ENCODE assay signal across 7 cellular contexts in the genomic region with DNA sequence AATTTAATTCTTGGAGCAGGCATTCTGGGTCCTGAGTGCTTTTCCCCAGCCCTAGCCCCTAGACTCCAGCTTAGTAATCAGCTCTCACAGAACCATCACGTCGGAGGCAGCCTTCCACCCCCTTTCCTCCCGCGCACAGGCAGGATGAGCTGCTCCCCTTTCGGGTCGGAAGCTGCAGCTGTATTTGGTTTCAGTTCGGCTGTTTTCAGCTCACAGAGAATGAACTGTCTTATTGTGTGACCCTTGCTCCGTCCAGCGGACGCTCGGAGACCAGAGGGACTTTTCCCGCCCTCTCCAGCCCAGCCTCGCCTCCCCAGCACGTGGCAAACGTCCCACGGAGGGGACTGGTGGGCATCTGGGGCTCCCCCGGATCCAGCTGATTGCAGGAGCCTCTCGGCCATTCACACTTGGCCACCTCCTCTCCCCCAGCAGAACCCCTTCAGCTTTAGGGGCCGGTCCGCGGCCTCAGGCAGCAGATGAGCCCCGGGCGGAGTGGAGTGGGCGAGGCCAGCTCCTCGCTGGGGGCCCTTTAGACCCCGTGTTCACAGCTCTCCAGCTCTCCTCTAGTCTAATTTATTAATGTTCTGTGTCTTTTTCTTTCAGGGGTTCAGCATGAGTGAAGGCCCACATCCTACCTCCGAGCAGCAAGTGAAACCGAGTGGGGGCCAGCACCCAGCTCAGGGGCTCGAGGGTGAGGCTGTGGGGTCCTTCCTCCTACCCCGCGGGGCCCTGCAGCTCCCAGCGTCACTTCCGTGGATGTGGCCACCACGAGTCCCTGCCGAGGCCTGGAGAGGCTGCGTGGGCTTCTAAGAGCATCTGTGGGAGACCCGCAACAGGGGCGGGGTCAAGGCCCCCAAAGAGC. TPM values are rescaled to one million over a fixed set of nuclear protein-coding genes. Genes with fewer than 3 reads are reported as not detected.
DNase-seq lines count a peak whose midpoint lies in the region; ATAC-seq lines count a peak whose summit lies in the region.

No MANE protein-coding gene starts in this region.

- peak overlapping the region; percentile 33; the same call in 1 of the 2 replicates for H3K4me3 ChIP-seq in iPS-20b (ENCODE audit: low read length)

- H3K36me3 Mint-ChIP-seq in activated CD4-positive, alpha-beta memory T cell treated with anti-CD3 and anti-CD28 coated beads, Interleukin-2, amount 10 ng/mL, durations not matched to agents 7 days and 5 days (ENCODE audit: low read depth): no peaks in the 10 kb centered on the region

- POLR2A ChIA-PET in activated CD4-positive, alpha-beta memory T cell treated with anti-CD3 and anti-CD28 coated beads, Interleukin-2, amount 10 ng/mL, durations not matched to agents 7 days and 5 days (lab: Charles Lee): interaction anchor here (0.8 to 1.7 kb wide), 3 partner anchors 18 to 73 kb away, joined by 3 to 6 read pairs (median 3); no protein-coding TSS in a partner anchor

- H3K9me3 Mint-ChIP-seq in activated CD4-positive, alpha-beta memory T cell treated with anti-CD3 and anti-CD28 coated beads, Interleukin-2, amount 10 ng/mL, durations not matched to agents 7 days and 5 days: no peaks in the 10 kb centered on the region

- CTCF ChIA-PET in activated CD4-positive, alpha-beta memory T cell treated with anti-CD3 and anti-CD28 coated beads, Interleukin-2, amount 10 ng/mL, durations not matched to agents 7 days and 5 days (lab: Charles Lee): interaction anchor here (0.9 to 1.5 kb wide), 4 partner anchors 18 to 183 kb away, joined by 3 to 5 read pairs (median 4); no protein-coding TSS in a partner anchor

- no peak overlapping the region for H3K27ac ChIP-seq in iPS-20b (ENCODE audit: low read length)

- peaks cover 44% of the 10 kb centered on the region for H3K27me3 Mint-ChIP-seq in activated CD4-positive, alpha-beta memory T cell treated with anti-CD3 and anti-CD28 coated beads, Interleukin-2, amount 10 ng/mL, durations not matched to agents 7 days and 5 days

- H3K4me3 Mint-ChIP-seq in activated CD4-positive, alpha-beta memory T cell treated with anti-CD3 and anti-CD28 coated beads, Interleukin-2, amount 10 ng/mL, durations not matched to agents 7 days and 5 days: peak overlapping the region; percentile 57

- H3K4me1 ChIP-seq in iPS-20b (ENCODE audit: insufficient read depth, low read length): no peaks in the 10 kb centered on the region

- no peaks in the 10 kb centered on the region for H3K9me3 ChIP-seq in iPS-20b (ENCODE audit: insufficient read depth, low read depth, low read length)

- peak; percentile 59 for ATAC-seq in GM21723 (IDR thresholded peaks at IDR 0.05; ENCODE audit: unreplicated experiment)
- no peak for ATAC-seq in GM19328 (IDR thresholded peaks at IDR 0.05; ENCODE audit: unreplicated experiment)

- H3K27me3 ChIP-seq in iPS-20b (ENCODE audit: insufficient read depth, low read length): peaks cover 46% of the 10 kb centered on the region

- no peak overlapping the region for H3K9ac ChIP-seq in iPS-20b (ENCODE audit: low read depth, low read length)

- no peaks in the 10 kb centered on the region for H3K36me3 ChIP-seq in iPS-20b (ENCODE audit: insufficient read depth, low read depth, low read length)

- peaks cover 17% of the 10 kb centered on the region for H3K4me1 Mint-ChIP-seq in activated CD4-positive, alpha-beta memory T cell treated with anti-CD3 and anti-CD28 coated beads, Interleukin-2, amount 10 ng/mL, durations not matched to agents 7 days and 5 days

- DNase-seq in activated CD4-positive, alpha-beta memory T cell treated with anti-CD3 and anti-CD28 coated beads, Interleukin-2, amount 10 ng/mL, durations not matched to agents 7 days and 5 days: peak; percentile 32
- DNase-seq in stimulated activated CD4-positive, alpha-beta T cell treated with anti-CD3 and anti-CD28 coated beads, TNF-alpha, amount 100 ng/mL, for 4 hours (ENCODE audit: low read depth in 3 of 3): peak in 2 of 3 experiments; percentile 13 to 23
- DNase-seq in UCSD-AML1 (lab: John Stamatoyannopoulos, UW; ENCODE audit: unreplicated experiment): no peak
- DNase-seq in NCI-H2081 (lab: John Stamatoyannopoulos, UW): no peak

- H3K27ac Mint-ChIP-seq in activated CD4-positive, alpha-beta memory T cell treated with anti-CD3 and anti-CD28 coated beads, Interleukin-2, amount 10 ng/mL, durations not matched to agents 7 days and 5 days: no peak overlapping the region

RNA-seq across cellular contexts. Expression of gene UTS2R, which starts 0.9 kb away (rescaled TPM):
- not detected for total RNA-seq in activated CD4-positive, alpha-beta memory T cell treated with anti-CD3 and anti-CD28 coated beads, Interleukin-2, amount 10 ng/mL, durations not matched to agents 7 days and 5 days

RNA-seq across cellular contexts. Expression of gene TEX19, which starts 11.7 kb away (rescaled TPM):
- not detected for total RNA-seq in activated CD4-positive, alpha-beta memory T cell treated with anti-CD3 and anti-CD28 coated beads, Interleukin-2, amount 10 ng/mL, durations not matched to agents 7 days and 5 days

RNA-seq across cellular contexts. Expression of gene SECTM1, which starts 37.1 kb away (rescaled TPM):
- total RNA-seq in activated CD4-positive, alpha-beta memory T cell treated with anti-CD3 and anti-CD28 coated beads, Interleukin-2, amount 10 ng/mL, durations not matched to agents 7 days and 5 days: 10 to 100 TPM; 18.3 to 18.5 TPM

RNA-seq across cellular contexts. Expression of gene HEXD, which starts 47.4 kb away (rescaled TPM):
- total RNA-seq in activated CD4-positive, alpha-beta memory T cell treated with anti-CD3 and anti-CD28 coated beads, Interleukin-2, amount 10 ng/mL, durations not matched to agents 7 days and 5 days: 10 to 100 TPM; 58.3 to 60.6 TPM

RNA-seq across cellular contexts. Expression of gene OGFOD3, which starts 47.7 kb away (rescaled TPM):
- total RNA-seq in activated CD4-positive, alpha-beta memory T cell treated with anti-CD3 and anti-CD28 coated beads, Interleukin-2, amount 10 ng/mL, durations not matched to agents 7 days and 5 days: 10 to 100 TPM; 26.7 to 29.4 TPM

Comparison
In these comparisons a context has a peak if more than half of its experiments do, and no peak if none do; other contexts are left out.
1. DNase-seq: peak in activated CD4-positive, alpha-beta memory T cell treated with anti-CD3 and anti-CD28 coated beads, Interleukin-2, amount 10 ng/mL, durations not matched to agents 7 days and 5 days (single experiment) and stimulated activated CD4-positive, alpha-beta T cell treated with anti-CD3 and anti-CD28 coated beads, TNF-alpha, amount 100 ng/mL, for 4 hours (2 of 3); none in UCSD-AML1 (single experiment) and NCI-H2081 (0 of 2).